ENCODE assay signal across 15 cellular contexts in the genomic region with DNA sequence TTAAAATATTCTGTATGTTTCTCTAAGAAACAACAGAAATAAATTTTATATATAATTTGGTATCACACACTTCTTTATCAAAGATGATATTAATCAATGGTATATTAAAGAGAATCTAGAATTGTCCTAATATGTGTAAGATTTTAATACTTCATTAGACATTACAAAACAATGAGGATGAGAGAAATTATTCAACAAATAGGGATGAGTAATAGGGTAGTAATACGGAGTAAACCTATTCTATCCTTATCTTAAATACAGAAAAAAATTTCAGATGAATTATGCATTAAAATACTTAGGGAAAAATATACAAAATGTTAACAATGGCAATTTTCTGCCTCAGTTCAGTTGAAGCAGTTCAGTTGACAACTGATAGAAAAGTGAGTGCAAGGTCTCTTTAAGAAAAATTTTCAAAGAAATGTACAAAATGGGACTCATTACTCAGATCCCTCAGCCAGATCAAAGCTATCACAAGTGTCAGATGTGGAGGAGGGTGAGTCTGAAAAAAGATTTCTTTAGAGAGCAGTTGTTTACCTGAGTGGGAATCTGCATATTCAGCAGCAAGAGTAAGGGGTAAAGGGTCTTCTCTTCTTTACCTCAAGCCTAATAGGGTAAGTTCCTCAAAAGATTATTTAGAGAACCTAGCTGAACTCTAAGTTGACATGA.
"Had no signal": no experiment of that assay in that cellular context is flagged by ENCODE, and none has a peak within 500 bp of the region (broad histone marks: within the 10 kb centered on the region; RNA-seq: fewer than 3 reads in every experiment).

No MANE protein-coding gene starts in this region.

- H3K4me1 ChIP-seq: gastrocnemius medialis, heart right ventricle, thyroid gland, uterus had no signal

- DNase-seq: activated CD4-positive, alpha-beta T cell treated with anti-CD3 and anti-CD28 coated beads, Interleukin-2, amount 50 U/mL, for 1 hour; activated naive CD4-positive, alpha-beta T cell treated with anti-CD3 and anti-CD28 coated beads, Interleukin-2, amount 10 ng/mL, durations not matched to agents 7 days and 5 days; activated T-cell treated with anti-CD3 and anti-CD28 coated beads for 4 hours; amniotic stem cell; effector memory CD4-positive, alpha-beta T cell; gastrocnemius medialis; heart right ventricle; retina; stimulated activated CD4-positive, alpha-beta T cell treated with anti-CD3 and anti-CD28 coated beads, Interleukin-2, amount 100 ng/mL, for 48 hours; stimulated activated naive B cell treated with anti-CD40 and anti-IgM and Interleukin-4, amounts not matched to agents 10 μg/mL and 1 μg/mL and 100 μg/mL, for 72 hours; thyroid gland; uterus had no signal

- H3K9me3 ChIP-seq: gastrocnemius medialis, heart right ventricle, thyroid gland, uterus had no signal

- ATAC-seq: gastrocnemius medialis; heart right ventricle; stimulated activated naive B cell treated with anti-CD40 and anti-IgM and Interleukin-4, amounts not matched to agents 10 μg/mL and 1 μg/mL and 100 μg/mL, for 72 hours; WTC11 had no signal

- H3K27me3 ChIP-seq: gastrocnemius medialis, thyroid gland, uterus had no signal

- H3K4me3 ChIP-seq: gastrocnemius medialis, heart right ventricle, lung, thyroid gland, uterus had no signal

- H3K27ac ChIP-seq: epithelial cell of prostate, gastrocnemius medialis, heart right ventricle, thyroid gland, uterus had no signal

- H3K36me3 ChIP-seq: gastrocnemius medialis, heart right ventricle, thyroid gland, uterus had no signal
